7 cellular contexts compared by ENCODE assay signal in the genomic region with DNA sequence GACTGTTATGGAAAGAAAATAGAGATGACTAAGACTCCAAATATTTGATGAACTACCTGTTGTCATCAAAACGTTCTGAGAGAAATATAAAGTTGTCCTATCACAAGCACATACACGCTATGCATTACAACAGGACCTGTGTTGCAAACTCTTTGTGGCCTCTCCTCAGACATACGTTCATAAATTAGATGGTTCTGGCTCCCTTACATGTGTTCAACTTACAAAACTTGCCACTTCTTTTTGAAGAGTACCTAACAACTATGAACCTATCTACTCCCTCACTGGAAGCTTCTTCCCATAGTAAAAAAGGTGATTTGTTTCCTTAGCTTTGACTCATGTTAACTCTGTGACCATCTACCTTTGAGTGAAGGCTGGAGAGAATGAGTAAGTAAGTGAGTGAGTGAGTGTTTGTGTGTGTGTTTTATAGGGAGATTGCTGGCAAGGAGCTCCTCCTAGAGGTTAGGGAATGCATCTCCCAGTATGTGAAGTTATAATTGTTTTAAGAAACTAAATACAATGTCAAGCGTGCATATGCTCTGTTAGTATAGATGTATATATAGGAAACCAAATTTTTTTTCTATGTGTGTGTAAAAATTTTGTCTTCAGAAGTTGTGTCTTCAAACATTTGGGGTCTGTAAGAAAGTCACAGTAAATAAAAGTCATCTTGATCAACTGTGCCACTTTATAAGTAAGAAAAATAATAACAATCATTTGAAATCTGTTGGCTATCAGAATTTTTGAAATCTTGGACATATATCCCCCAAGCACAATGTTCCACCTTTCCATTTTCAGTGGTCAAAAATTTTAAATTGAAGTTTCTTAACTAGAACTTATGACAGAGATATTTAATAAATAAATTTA.
A peak's percentile ranks its signal among the peaks of the same experiment; 100 is the strongest.
DNase-seq lines count a peak whose midpoint lies in the region; ATAC-seq lines count a peak whose summit lies in the region.

No MANE protein-coding gene starts in this region.

- H3K4me3 ChIP-seq in right cardiac atrium (ENCODE audit: low read length) = no peak overlapping the region

- H3K27me3 ChIP-seq in right cardiac atrium (ENCODE audit: control insufficient read depth, insufficient read depth) = no peaks in the 10 kb centered on the region

- H3K4me3 Mint-ChIP-seq in activated naive CD8-positive, alpha-beta T cell treated with anti-CD3 and anti-CD28 coated beads for 36 hours = no peak overlapping the region
- no peak overlapping the region for H3K4me3 Mint-ChIP-seq in stimulated activated effector memory CD8-positive, alpha-beta T cell treated with anti-CD3 and anti-CD28 coated beads, Interleukin-12 subunit alpha, Interleukin-12 subunit beta, amount 100 ng/mL, for 72 hours

- no peaks in the 10 kb centered on the region for H3K9me3 ChIP-seq in right cardiac atrium (ENCODE audit: control insufficient read depth, low read length)

- intact Hi-C loops in right cardiac atrium (cut with DNase I) = no loop called here

- no peaks in the 10 kb centered on the region for H3K9me3 Mint-ChIP-seq in activated naive CD8-positive, alpha-beta T cell treated with anti-CD3 and anti-CD28 coated beads for 36 hours
- H3K9me3 Mint-ChIP-seq in stimulated activated effector memory CD8-positive, alpha-beta T cell treated with anti-CD3 and anti-CD28 coated beads, Interleukin-12 subunit alpha, Interleukin-12 subunit beta, amount 100 ng/mL, for 72 hours = no peaks in the 10 kb centered on the region

- no peaks in the 10 kb centered on the region for H3K36me3 Mint-ChIP-seq in activated naive CD8-positive, alpha-beta T cell treated with anti-CD3 and anti-CD28 coated beads for 36 hours
- no peaks in the 10 kb centered on the region for H3K36me3 Mint-ChIP-seq in stimulated activated effector memory CD8-positive, alpha-beta T cell treated with anti-CD3 and anti-CD28 coated beads, Interleukin-12 subunit alpha, Interleukin-12 subunit beta, amount 100 ng/mL, for 72 hours

- H3K27me3 Mint-ChIP-seq in activated naive CD8-positive, alpha-beta T cell treated with anti-CD3 and anti-CD28 coated beads for 36 hours = peaks cover 3% of the 10 kb centered on the region

- no peaks in the 10 kb centered on the region for H3K4me1 ChIP-seq in right cardiac atrium (ENCODE audit: control insufficient read depth, insufficient read depth, low read length)

- ATAC-seq in right cardiac atrium (peak; percentile 51 to 82), HG02938 (IDR thresholded peaks at IDR 0.05; ENCODE audit: unreplicated experiment) (no peak)
- ATAC-seq in stimulated activated effector memory CD8-positive, alpha-beta T cell treated with anti-CD3 and anti-CD28 coated beads, Interleukin-12 subunit alpha, Interleukin-12 subunit beta, amount 100 ng/mL, for 72 hours = peak; percentile 93

- no peak overlapping the region for H3K27ac Mint-ChIP-seq in activated naive CD8-positive, alpha-beta T cell treated with anti-CD3 and anti-CD28 coated beads for 36 hours
- no peak overlapping the region for H3K27ac Mint-ChIP-seq in stimulated activated effector memory CD8-positive, alpha-beta T cell treated with anti-CD3 and anti-CD28 coated beads, Interleukin-12 subunit alpha, Interleukin-12 subunit beta, amount 100 ng/mL, for 72 hours

- H3K4me1 Mint-ChIP-seq in activated naive CD8-positive, alpha-beta T cell treated with anti-CD3 and anti-CD28 coated beads for 36 hours = no peaks in the 10 kb centered on the region
- H3K4me1 Mint-ChIP-seq in stimulated activated effector memory CD8-positive, alpha-beta T cell treated with anti-CD3 and anti-CD28 coated beads, Interleukin-12 subunit alpha, Interleukin-12 subunit beta, amount 100 ng/mL, for 72 hours = no peaks in the 10 kb centered on the region

- 63% methylated on average over 4 of the region's 4 CpGs for WGBS in right cardiac atrium

- DNase-seq in GM03348 (ENCODE audit: low spot score) (peak; percentile 70), H4 (ENCODE audit: low spot score) (peak; percentile 74), NCI-H146 (lab: John Stamatoyannopoulos, UW) (peak; percentile 72), right cardiac atrium (no peak)
- peak; percentile 6 for DNase-seq in activated naive CD8-positive, alpha-beta T cell treated with anti-CD3 and anti-CD28 coated beads for 36 hours
- no peak for DNase-seq in stimulated activated effector memory CD8-positive, alpha-beta T cell treated with anti-CD3 and anti-CD28 coated beads, Interleukin-12 subunit alpha, Interleukin-12 subunit beta, amount 100 ng/mL, for 72 hours (ENCODE audit: low spot score in 2 of 2)

- no peak overlapping the region for H3K27ac ChIP-seq in right cardiac atrium (ENCODE audit: low read length)

Comparison
In these comparisons a context has a peak if more than half of its experiments do, and no peak if none do; other contexts are left out.
1. DNase-seq: peak in GM03348 (single experiment), H4 (single experiment), NCI-H146 (single experiment) and activated naive CD8-positive, alpha-beta T cell treated with anti-CD3 and anti-CD28 coated beads for 36 hours (single experiment); none in right cardiac atrium (0 of 3) and stimulated activated effector memory CD8-positive, alpha-beta T cell treated with anti-CD3 and anti-CD28 coated beads, Interleukin-12 subunit alpha, Interleukin-12 subunit beta, amount 100 ng/mL, for 72 hours (0 of 2).